In genomic region chr7:150453186-150453585, GRCh38 we compare ENCODE assay signal across 13 cellular contexts. TPM values are rescaled to one million over a fixed set of nuclear protein-coding genes. Genes with fewer than 3 reads are reported as not detected.
DNase-seq lines count a peak whose midpoint lies in the region; ATAC-seq and TF ChIP-seq lines count a peak whose summit lies in the region.
"Had no signal": no experiment of that assay in that cellular context is flagged by ENCODE, and none has a peak within 500 bp of the region (broad histone marks: within the 10 kb centered on the region; RNA-seq: fewer than 3 reads in every experiment).

No MANE protein-coding gene starts in this region.

- POLR2A ChIA-PET in activated CD8-positive, alpha-beta T cell treated with anti-CD3 and anti-CD28 coated beads for 36 hours (lab: Charles Lee): interaction anchor here (0.9 to 8.3 kb wide), 8 partner anchors 12 to 302 kb away, joined by 3 to 157 read pairs (median 11); partner anchors contain the start of genes GIMAP5, GIMAP7 and REPIN1

- no peak for TF ChIP-seq CTCF in activated CD8-positive, alpha-beta T cell treated with anti-CD3 and anti-CD28 coated beads for 36 hours (IDR thresholded peaks at IDR 0.05)

- peak; percentile 54 for DNase-seq in activated T-cell treated with anti-CD3 and anti-CD28 coated beads, Interleukin-2, amount 50 U/mL, for 1 hour
- no peak for DNase-seq in activated T-cell treated with anti-CD3 and anti-CD28 coated beads for 4 hours
- peak; percentile 34 for DNase-seq in activated CD8-positive, alpha-beta T cell treated with anti-CD3 and anti-CD28 coated beads for 36 hours
- DNase-seq in effector memory CD8-positive, alpha-beta T cell: peak in 2 of 3 experiments; percentile 19 to 21
- no peak for DNase-seq in C1 segment of cervical spinal cord (lab: John Stamatoyannopoulos, UW)
- DNase-seq: PC-3 had no signal

- intact Hi-C loops in activated CD8-positive, alpha-beta T cell treated with anti-CD3 and anti-CD28 coated beads for 36 hours (cut with micrococcal nuclease): loop anchor here (2.0 to 5.0 kb wide), 4 partner anchors 34 to 284 kb away; partner anchors contain the start of genes GIMAP4, GIMAP5 and GIMAP7

- peak overlapping the region; percentile 97 for H3K4me3 Mint-ChIP-seq in activated CD8-positive, alpha-beta T cell treated with anti-CD3 and anti-CD28 coated beads for 36 hours
- H3K4me3 Mint-ChIP-seq in effector memory CD8-positive, alpha-beta T cell: peak overlapping the region; percentile 98 to 100
- peak overlapping the region; percentile 91 for H3K4me3 Mint-ChIP-seq in stimulated activated naive CD8-positive, alpha-beta T cell treated with anti-CD3 and anti-CD28 coated beads, Interleukin-15, Interleukin-2, amounts not matched to agents 100 ng/mL and 50 ng/mL, for 24 hours

- H3K9me3 Mint-ChIP-seq in activated CD8-positive, alpha-beta T cell treated with anti-CD3 and anti-CD28 coated beads for 36 hours: peaks cover 23% of the 10 kb centered on the region
- H3K9me3 Mint-ChIP-seq in effector memory CD8-positive, alpha-beta T cell: peaks cover 2 to 7% of the 10 kb centered on the region in 2 donors
- peaks cover 8% of the 10 kb centered on the region for H3K9me3 Mint-ChIP-seq in stimulated activated naive CD8-positive, alpha-beta T cell treated with anti-CD3 and anti-CD28 coated beads, Interleukin-15, Interleukin-2, amounts not matched to agents 100 ng/mL and 50 ng/mL, for 24 hours

- peaks cover 55% of the 10 kb centered on the region for H3K36me3 Mint-ChIP-seq in activated CD8-positive, alpha-beta T cell treated with anti-CD3 and anti-CD28 coated beads for 36 hours (ENCODE audit: low read depth)
- H3K36me3 Mint-ChIP-seq in effector memory CD8-positive, alpha-beta T cell (ENCODE audit: insufficient read depth): peaks cover 28% of the 10 kb centered on the region
- peaks cover 45% of the 10 kb centered on the region for H3K36me3 Mint-ChIP-seq in stimulated activated naive CD8-positive, alpha-beta T cell treated with anti-CD3 and anti-CD28 coated beads, Interleukin-15, Interleukin-2, amounts not matched to agents 100 ng/mL and 50 ng/mL, for 24 hours (ENCODE audit: low read depth)

- H3K4me1 Mint-ChIP-seq in activated CD8-positive, alpha-beta T cell treated with anti-CD3 and anti-CD28 coated beads for 36 hours (ENCODE audit: low read depth): peaks cover 51% of the 10 kb centered on the region
- H3K4me1 Mint-ChIP-seq in effector memory CD8-positive, alpha-beta T cell (ENCODE audit: low read depth in 2 of 2): peaks cover 71 to 81% of the 10 kb centered on the region in 2 donors
- H3K4me1 Mint-ChIP-seq in stimulated activated naive CD8-positive, alpha-beta T cell treated with anti-CD3 and anti-CD28 coated beads, Interleukin-15, Interleukin-2, amounts not matched to agents 100 ng/mL and 50 ng/mL, for 24 hours (ENCODE audit: low read depth): peaks cover 64% of the 10 kb centered on the region

- peak overlapping the region; percentile 86 for H3K27ac Mint-ChIP-seq in activated CD8-positive, alpha-beta T cell treated with anti-CD3 and anti-CD28 coated beads for 36 hours
- H3K27ac Mint-ChIP-seq in effector memory CD8-positive, alpha-beta T cell: peak overlapping the region; percentile 80 to 98
- peak overlapping the region; percentile 89 for H3K27ac Mint-ChIP-seq in stimulated activated naive CD8-positive, alpha-beta T cell treated with anti-CD3 and anti-CD28 coated beads, Interleukin-15, Interleukin-2, amounts not matched to agents 100 ng/mL and 50 ng/mL, for 24 hours

- CTCF ChIA-PET in activated CD8-positive, alpha-beta T cell treated with anti-CD3 and anti-CD28 coated beads for 36 hours (lab: Charles Lee): interaction anchor here (0.8 kb wide), 1 partner anchor 61 kb away, joined by 6 read pairs; the partner anchor contains the start of gene GIMAP7

- H3K27me3 Mint-ChIP-seq in activated CD8-positive, alpha-beta T cell treated with anti-CD3 and anti-CD28 coated beads for 36 hours: no peaks in the 10 kb centered on the region
- H3K27me3 Mint-ChIP-seq in effector memory CD8-positive, alpha-beta T cell: no peaks in the 10 kb centered on the region
- no peaks in the 10 kb centered on the region for H3K27me3 Mint-ChIP-seq in stimulated activated naive CD8-positive, alpha-beta T cell treated with anti-CD3 and anti-CD28 coated beads, Interleukin-15, Interleukin-2, amounts not matched to agents 100 ng/mL and 50 ng/mL, for 24 hours

- ATAC-seq in activated CD8-positive, alpha-beta T cell treated with anti-CD3 and anti-CD28 coated beads for 36 hours: no peak
- ATAC-seq in effector memory CD8-positive, alpha-beta T cell (replicated peaks): peak; percentile 14
- ATAC-seq in HG03342 (IDR thresholded peaks at IDR 0.05; ENCODE audit: unreplicated experiment) (no peak), HG03521 (IDR thresholded peaks at IDR 0.05; ENCODE audit: unreplicated experiment) (no peak)
- ATAC-seq: gastroesophageal sphincter, PC-3 had no signal

RNA-seq across cellular contexts. Expression of gene GIMAP8, which starts 2.8 kb away (rescaled TPM):
- total RNA-seq in activated CD8-positive, alpha-beta T cell treated with anti-CD3 and anti-CD28 coated beads for 36 hours: 1 to 10 TPM; 8.6 to 8.7 TPM
- total RNA-seq: A673, astrocyte, kidney epithelial cell, PC-3 had no signal

Comparison
In these comparisons a context has a peak if more than half of its experiments do, and no peak if none do; other contexts are left out.
1. DNase-seq: peak in activated T-cell treated with anti-CD3 and anti-CD28 coated beads, Interleukin-2, amount 50 U/mL, for 1 hour (single experiment), activated CD8-positive, alpha-beta T cell treated with anti-CD3 and anti-CD28 coated beads for 36 hours (single experiment) and effector memory CD8-positive, alpha-beta T cell (2 of 3); none in activated T-cell treated with anti-CD3 and anti-CD28 coated beads for 4 hours (single experiment) and C1 segment of cervical spinal cord (0 of 14).
2. Peak in every context shown above with its lines, with median percentiles within 50 percentile points of each other: H3K27ac Mint-ChIP-seq and H3K4me3 Mint-ChIP-seq.